In genomic region chr13:29923554-29924481, GRCh38 we compare ENCODE assay signal across 8 cellular contexts.
DNase-seq lines count a peak whose midpoint lies in the region; ATAC-seq lines count a peak whose summit lies in the region.

No MANE protein-coding gene starts in this region.

- no peaks in the 10 kb centered on the region for H3K36me3 ChIP-seq in CD8-positive, alpha-beta memory T cell (ENCODE audit: insufficient read depth, low read length)
- H3K36me3 ChIP-seq in SJSA1 = no peaks in the 10 kb centered on the region

- no peaks in the 10 kb centered on the region for H3K9me3 Mint-ChIP-seq in CD8-positive, alpha-beta memory T cell
- no peaks in the 10 kb centered on the region for H3K9me3 Mint-ChIP-seq in activated naive CD8-positive, alpha-beta T cell treated with anti-CD3 and anti-CD28 coated beads, Interleukin-2, amount 50 U/mL, for 24 hours

- no peak overlapping the region for H3K4me3 ChIP-seq in CD8-positive, alpha-beta memory T cell (ENCODE audit: low read length)
- H3K4me3 ChIP-seq in SJSA1 (no peak overlapping the region), right cardiac atrium (ENCODE audit: low read length) (no peak overlapping the region)

- peaks cover 0 to 2% of the 10 kb centered on the region in 2 donors for H3K27me3 Mint-ChIP-seq in CD8-positive, alpha-beta memory T cell
- H3K27me3 Mint-ChIP-seq in activated naive CD8-positive, alpha-beta T cell treated with anti-CD3 and anti-CD28 coated beads, Interleukin-2, amount 50 U/mL, for 24 hours = no peaks in the 10 kb centered on the region

- peak overlapping the region in 1 of 7 donors; percentile 18 for H3K4me3 Mint-ChIP-seq in CD8-positive, alpha-beta memory T cell
- no peak overlapping the region for H3K4me3 Mint-ChIP-seq in activated naive CD8-positive, alpha-beta T cell treated with anti-CD3 and anti-CD28 coated beads, Interleukin-2, amount 50 U/mL, for 24 hours

- no peak overlapping the region for H3K27ac Mint-ChIP-seq in CD8-positive, alpha-beta memory T cell
- H3K27ac Mint-ChIP-seq in activated naive CD8-positive, alpha-beta T cell treated with anti-CD3 and anti-CD28 coated beads, Interleukin-2, amount 50 U/mL, for 24 hours = peak overlapping the region; percentile 36

- no peak overlapping the region for H3K27ac ChIP-seq in CD8-positive, alpha-beta memory T cell (ENCODE audit: low read depth, low read length)
- H3K27ac ChIP-seq in SJSA1 (peak overlapping the region; percentile 84), right cardiac atrium (ENCODE audit: low read length) (peak overlapping the region; percentile 55)

- CTCF ChIA-PET in CD8-positive, alpha-beta memory T cell (lab: Charles Lee) = interaction anchor here (0.6 to 7.2 kb wide), 21 partner anchors 11 to 415 kb away, joined by 3 to 85 read pairs (median 5); partner anchors contain the start of gene UBL3

- ATAC-seq in activated naive CD8-positive, alpha-beta T cell treated with anti-CD3 and anti-CD28 coated beads, Interleukin-2, amount 50 U/mL, for 24 hours = peak; percentile 99
- ATAC-seq in right cardiac atrium (peak; percentile 87 to 93), sciatic nerve (peak; percentile 93), GM19455 (IDR thresholded peaks at IDR 0.05; ENCODE audit: unreplicated experiment) (no peak), GM18858 (IDR thresholded peaks at IDR 0.05; ENCODE audit: unreplicated experiment) (no peak)

- DNase-seq in CD8-positive, alpha-beta memory T cell = peak; percentile 23 to 74 (median 39)
- DNase-seq in HPDE6-E6E7 (ENCODE audit: extremely low spot score) (peak; percentile 45), SJSA1 (ENCODE audit: low read depth in 1 of 2, low spot score in 2 of 2) (peak; percentile 93), right cardiac atrium (peak; percentile 84 to 89 (median 85)), sciatic nerve (ENCODE audit: low spot score) (peak; percentile 83)
- peak; percentile 69 for DNase-seq in activated naive CD8-positive, alpha-beta T cell treated with anti-CD3 and anti-CD28 coated beads, Interleukin-2, amount 50 U/mL, for 24 hours

- intact Hi-C loops in right cardiac atrium (cut with DNase I) = loop anchor here in 1 of 4 donors (10.0 kb wide), 1 partner anchor 191 kb away; no protein-coding TSS in a partner anchor
- intact Hi-C loops in sciatic nerve (cut with DNase I) = loop anchor here (10.0 kb wide), 1 partner anchor 69 kb away; the partner anchor contains the start of gene UBL3

- H3K36me3 Mint-ChIP-seq in CD8-positive, alpha-beta memory T cell = peaks cover 0 to 1% (median 0%) of the 10 kb centered on the region in 3 donors
- no peaks in the 10 kb centered on the region for H3K36me3 Mint-ChIP-seq in activated naive CD8-positive, alpha-beta T cell treated with anti-CD3 and anti-CD28 coated beads, Interleukin-2, amount 50 U/mL, for 24 hours (ENCODE audit: low read depth)

- WGBS in right cardiac atrium = 39% methylated on average over 12 of the region's 12 CpGs

- no peaks in the 10 kb centered on the region for H3K27me3 ChIP-seq in CD8-positive, alpha-beta memory T cell (ENCODE audit: insufficient read depth, low read length, poor library complexity, severe bottlenecking)
- H3K27me3 ChIP-seq in SJSA1 (replicated peaks) = no peaks in the 10 kb centered on the region
- H3K27me3 ChIP-seq in right cardiac atrium (ENCODE audit: control insufficient read depth, insufficient read depth) = no peaks in the 10 kb centered on the region

- H3K4me1 ChIP-seq in CD8-positive, alpha-beta memory T cell (ENCODE audit: insufficient read depth, low read length) = peaks cover 5% of the 10 kb centered on the region
- peaks cover 37% of the 10 kb centered on the region for H3K4me1 ChIP-seq in SJSA1 (replicated peaks)
- H3K4me1 ChIP-seq in right cardiac atrium (ENCODE audit: control insufficient read depth, insufficient read depth, low read length) = peaks cover 8% of the 10 kb centered on the region

- H3K9me3 ChIP-seq in CD8-positive, alpha-beta memory T cell (ENCODE audit: low read length) = no peaks in the 10 kb centered on the region
- no peaks in the 10 kb centered on the region for H3K9me3 ChIP-seq in SJSA1 (replicated peaks)
- H3K9me3 ChIP-seq in right cardiac atrium (ENCODE audit: control insufficient read depth, low read length) = no peaks in the 10 kb centered on the region

- POLR2A ChIA-PET in CD8-positive, alpha-beta memory T cell (lab: Charles Lee) = interaction anchor here (0.7 to 1.4 kb wide), 3 partner anchors 12 to 115 kb away, joined by 3 to 4 read pairs (median 3); partner anchors contain the start of gene UBL3

- H3K4me1 Mint-ChIP-seq in CD8-positive, alpha-beta memory T cell = peaks cover 7 to 52% (median 25%) of the 10 kb centered on the region in 3 donors
- H3K4me1 Mint-ChIP-seq in activated naive CD8-positive, alpha-beta T cell treated with anti-CD3 and anti-CD28 coated beads, Interleukin-2, amount 50 U/mL, for 24 hours = peaks cover 12% of the 10 kb centered on the region

Comparison
In these comparisons a context has a peak if more than half of its experiments do, and no peak if none do; other contexts are left out.
1. DNase-seq: peak in every context shown above with its lines; median percentile 93 in SJSA1; 85 in right cardiac atrium; 83 in sciatic nerve; 69 in activated naive CD8-positive, alpha-beta T cell treated with anti-CD3 and anti-CD28 coated beads, Interleukin-2, amount 50 U/mL, for 24 hours; 45 in HPDE6-E6E7; 39 in CD8-positive, alpha-beta memory T cell.
2. ATAC-seq: peak in activated naive CD8-positive, alpha-beta T cell treated with anti-CD3 and anti-CD28 coated beads, Interleukin-2, amount 50 U/mL, for 24 hours (single experiment), right cardiac atrium (2 of 2) and sciatic nerve (single experiment); none in GM19455 (single experiment) and GM18858 (single experiment).